In genomic region chr19:51887522-51888498, GRCh38 we compare ENCODE assay signal across 8 cellular contexts. TPM values are rescaled to one million over a fixed set of nuclear protein-coding genes. Genes with fewer than 3 reads are reported as not detected.
A peak's percentile ranks its signal among the peaks of the same experiment; 100 is the strongest.
DNase-seq lines count a peak whose midpoint lies in the region; ATAC-seq and TF ChIP-seq lines count a peak whose summit lies in the region.

Gene ZNF577 (minus strand): TSS chr19:51887951. CDS start chr19:51880382, 7,569 bp downstream.

- H3K27me3 ChIP-seq in dorsolateral prefrontal cortex: no peaks in the 10 kb centered on the region

- POLR2A ChIA-PET in AG04449 (lab: Yijun Ruan, JAX): no interaction called here

- ATAC-seq in left colon: peak; percentile 99

- H3K4me3 ChIP-seq in AG04449 (ENCODE audit: low read depth, low read length): peak within 1 kb of the TSS; percentile 85
- peak within 1 kb of the TSS; percentile 24 to 76 (median 66) for H3K4me3 ChIP-seq in dorsolateral prefrontal cortex

- CTCF ChIA-PET in AG04449 (lab: Yijun Ruan, JAX): no interaction called here

- TF ChIP-seq CTCF in AG04449 (IDR thresholded peaks at IDR 0.05; ENCODE audit: insufficient read depth, low read length, missing control alignments) (no peak), dorsolateral prefrontal cortex (IDR thresholded peaks at IDR 0.05 in 54 of 56, conservative IDR thresholded peaks at IDR 0.05 in 2 of 56; ENCODE audit: low read depth in 1 of 56, partially characterized antibody in 56 of 56) (peak in 10 of 56 donors; percentile 4 to 33 (median 11))

- peak within 1 kb of the TSS in 37 of 59 donors; percentile 4 to 85 (median 60) for H3K27ac ChIP-seq in dorsolateral prefrontal cortex

- DNase-seq in AG04449 (ENCODE audit: low read depth, low spot score): peak; percentile 51
- DNase-seq in HUDEP-2 (lab: John Stamatoyannopoulos, UW; ENCODE audit: unreplicated experiment in 76 of 76): peak in 59 of 76 experiments; percentile 3 to 92 (median 76)
- peak; percentile 54 to 63 for DNase-seq in activated CD4-positive, alpha-beta T cell treated with anti-CD3 and anti-CD28 coated beads, Interleukin-2, amount 50 U/mL, for 48 hours
- DNase-seq in dorsolateral prefrontal cortex: peak; percentile 77 to 92 (median 88)
- DNase-seq in left colon: peak; percentile 92 to 93
- DNase-seq in stimulated activated CD4-positive, alpha-beta T cell treated with anti-CD3 and anti-CD28 coated beads, Interleukin-12 subunit alpha, Interleukin-12 subunit beta, amount 100 ng/mL, for 48 hours (ENCODE audit: low read depth in 2 of 3, low spot score in 1 of 3): peak; percentile 40 to 66 (median 49)
- no peak for DNase-seq in DMS153 (lab: John Stamatoyannopoulos, UW)
- no peak for DNase-seq in SHP77 treated with DMSO at 0.1 percent for 48 hours (lab: John Stamatoyannopoulos, UW)

- intact Hi-C loops in dorsolateral prefrontal cortex (cut with DNase I): loop anchor here in 1 of 2 donors (5.0 kb wide), 2 partner anchors 39 to 99 kb away; partner anchors contain the start of genes ZNF350 and ZNF613
- intact Hi-C loops in left colon (cut with DNase I, micrococcal nuclease): no loop called here

RNA-seq across cellular contexts. Expression of gene ZNF577, which starts in this region (rescaled TPM):
- total RNA-seq in dorsolateral prefrontal cortex (10 to 100 TPM; 18.9 to 73.4 (median 37.6) TPM), left colon (10 to 100 TPM in 1 of 2 donors, 1 to 10 TPM in 1; 8.7 to 10.0 TPM)

Comparison
In these comparisons a context has a peak if more than half of its experiments do, and no peak if none do; other contexts are left out.
1. DNase-seq: peak in AG04449 (single experiment), HUDEP-2 (59 of 76), activated CD4-positive, alpha-beta T cell treated with anti-CD3 and anti-CD28 coated beads, Interleukin-2, amount 50 U/mL, for 48 hours (2 of 2), dorsolateral prefrontal cortex (10 of 10), left colon (2 of 2) and stimulated activated CD4-positive, alpha-beta T cell treated with anti-CD3 and anti-CD28 coated beads, Interleukin-12 subunit alpha, Interleukin-12 subunit beta, amount 100 ng/mL, for 48 hours (3 of 3); none in DMS153 (single experiment) and SHP77 treated with DMSO at 0.1 percent for 48 hours (single experiment).